Comparison of ENCODE assay signal across 28 cellular contexts in genomic region chrX:124529786-124530185, GRCh38.
"Had no signal": no experiment of that assay in that cellular context is flagged by ENCODE, and none has a peak within 500 bp of the region (broad histone marks: within the 10 kb centered on the region; RNA-seq: fewer than 3 reads in every experiment).

No MANE protein-coding gene starts in this region.

- H3K9me3 ChIP-seq: left lung, lower lobe of right lung, neutrophil, right atrium auricular region, right lobe of liver, stomach, testis, thyroid gland, transverse colon, upper lobe of left lung, vagina had no signal

- H3K9ac ChIP-seq: neural progenitor cell, parathyroid adenoma had no signal

- H3K36me3 ChIP-seq: left lung, lower lobe of right lung, neural progenitor cell, neutrophil, right atrium auricular region, right lobe of liver, stomach, thyroid gland, transverse colon, upper lobe of left lung, vagina had no signal

- DNase-seq: kidney; left colon; left lung; lower lobe of right lung; mesendoderm; naive B cell; natural killer cell; nephron progenitor cell; occipital lobe; right lobe of liver; stimulated activated CD4-positive, alpha-beta T cell treated with anti-CD3 and anti-CD28 coated beads, Interleukin-1b, Interleukin-23, amount 100 ng/mL, for 48 hours; stimulated activated CD4-positive, alpha-beta T cell treated with anti-CD3 and anti-CD28 coated beads, Interleukin-2, amount 100 ng/mL, for 48 hours; stimulated activated CD4-positive, alpha-beta T cell treated with anti-CD3 and anti-CD28 coated beads, Interleukin-4, amount 100 ng/mL, for 4 hours; stimulated activated CD8-positive, alpha-beta memory T cell treated with anti-CD3 and anti-CD28 coated beads, Interleukin-4, amount 100 ng/mL, for 48 hours; stimulated activated naive CD8-positive, alpha-beta T cell treated with anti-CD3 and anti-CD28 coated beads, Interleukin-15, Interleukin-2, amounts not matched to agents 100 U/mL and 50 U/mL, for 24 hours; stomach; testis; thyroid gland; transverse colon; upper lobe of left lung had no signal

- ATAC-seq: left colon; left lung; lower lobe of right lung; natural killer cell; right lobe of liver; stimulated activated memory B cell treated with anti-CD40 and anti-IgM and Interleukin-4, amounts not matched to agents 10 μg/mL and 1 μg/mL and 100 μg/mL, for 72 hours; stimulated activated naive CD8-positive, alpha-beta T cell treated with anti-CD3 and anti-CD28 coated beads, Interleukin-15, Interleukin-2, amounts not matched to agents 100 U/mL and 50 U/mL, for 24 hours had no signal

- H3K27ac ChIP-seq: hepatocyte, left lung, lower lobe of right lung, neural progenitor cell, neutrophil, parathyroid adenoma, right atrium auricular region, right lobe of liver, stomach, testis, thyroid gland, transverse colon, upper lobe of left lung, vagina had no signal

- H2AFZ ChIP-seq: hepatocyte, neural progenitor cell, parathyroid adenoma had no signal

- H3K4me1 ChIP-seq: left lung, lower lobe of right lung, neural progenitor cell, parathyroid adenoma, right atrium auricular region, right lobe of liver, stomach, testis, thyroid gland, transverse colon, upper lobe of left lung, vagina had no signal

- H3K4me3 ChIP-seq: hepatocyte, left lung, lower lobe of right lung, neural progenitor cell, right atrium auricular region, right lobe of liver, smooth muscle cell, stomach, testis, thyroid gland, transverse colon, upper lobe of left lung, vagina had no signal

- H3K4me2 ChIP-seq: hepatocyte, neural progenitor cell, smooth muscle cell had no signal

- H3K79me2 ChIP-seq: hepatocyte, parathyroid adenoma had no signal

- H3K27me3 ChIP-seq: hepatocyte, left lung, neural progenitor cell, neutrophil, right atrium auricular region, right lobe of liver, stomach, testis, thyroid gland, transverse colon, upper lobe of left lung, vagina had no signal
